ENCODE assay signal across 8 cellular contexts in genomic region chr14:68386446-68386845, GRCh38.
"Had no signal": no experiment of that assay in that cellular context is flagged by ENCODE, and none has a peak within 500 bp of the region (broad histone marks: within the 10 kb centered on the region; RNA-seq: fewer than 3 reads in every experiment).

No MANE protein-coding gene starts in this region.

- H3K4me3 ChIP-seq: SK-N-MC had no signal

- H3K27me3 Mint-ChIP-seq: activated naive CD4-positive, alpha-beta T cell treated with anti-CD3 and anti-CD28 coated beads, Interleukin-2, amount 10 ng/mL, durations not matched to agents 7 days and 5 days had no signal

- H3K4me3 Mint-ChIP-seq: activated naive CD4-positive, alpha-beta T cell treated with anti-CD3 and anti-CD28 coated beads, Interleukin-2, amount 10 ng/mL, durations not matched to agents 7 days and 5 days; stimulated activated effector memory CD8-positive, alpha-beta T cell treated with anti-CD3 and anti-CD28 coated beads, Interleukin-12 subunit alpha, Interleukin-12 subunit beta, amount 100 ng/mL, for 72 hours had no signal

- H3K27ac ChIP-seq: SK-N-MC had no signal

- H3K27ac Mint-ChIP-seq: activated naive CD4-positive, alpha-beta T cell treated with anti-CD3 and anti-CD28 coated beads, Interleukin-2, amount 10 ng/mL, durations not matched to agents 7 days and 5 days; activated T-helper 2 cell treated with anti-CD3 and anti-CD28 coated beads, Interferon-gamma antibody, Interleukin-2, Interleukin-4, amounts not matched to agents 10 μg/mL and 5 μg/mL and 100 μg/mL, durations not matched to agents 14 hours and 24 hours and 36 hours; stimulated activated effector memory CD8-positive, alpha-beta T cell treated with anti-CD3 and anti-CD28 coated beads, Interleukin-12 subunit alpha, Interleukin-12 subunit beta, amount 100 ng/mL, for 72 hours had no signal

- DNase-seq: activated CD4-positive, alpha-beta T cell treated with anti-CD3 and anti-CD28 coated beads, Interleukin-2, amount 50 U/mL, for 1 hour; activated naive CD4-positive, alpha-beta T cell treated with anti-CD3 and anti-CD28 coated beads, Interleukin-2, amount 10 ng/mL, durations not matched to agents 7 days and 5 days; dermis blood vessel endothelial cell; posterior cingulate gyrus; right cardiac atrium had no signal

- H3K9me3 Mint-ChIP-seq: activated naive CD4-positive, alpha-beta T cell treated with anti-CD3 and anti-CD28 coated beads, Interleukin-2, amount 10 ng/mL, durations not matched to agents 7 days and 5 days; activated T-helper 2 cell treated with anti-CD3 and anti-CD28 coated beads, Interferon-gamma antibody, Interleukin-2, Interleukin-4, amounts not matched to agents 10 μg/mL and 5 μg/mL and 100 μg/mL, durations not matched to agents 14 hours and 24 hours and 36 hours; stimulated activated effector memory CD8-positive, alpha-beta T cell treated with anti-CD3 and anti-CD28 coated beads, Interleukin-12 subunit alpha, Interleukin-12 subunit beta, amount 100 ng/mL, for 72 hours had no signal

- H3K36me3 Mint-ChIP-seq: stimulated activated effector memory CD8-positive, alpha-beta T cell treated with anti-CD3 and anti-CD28 coated beads, Interleukin-12 subunit alpha, Interleukin-12 subunit beta, amount 100 ng/mL, for 72 hours had no signal

- ATAC-seq: right cardiac atrium; stimulated activated effector memory CD8-positive, alpha-beta T cell treated with anti-CD3 and anti-CD28 coated beads, Interleukin-12 subunit alpha, Interleukin-12 subunit beta, amount 100 ng/mL, for 72 hours had no signal

- H3K4me1 Mint-ChIP-seq: activated naive CD4-positive, alpha-beta T cell treated with anti-CD3 and anti-CD28 coated beads, Interleukin-2, amount 10 ng/mL, durations not matched to agents 7 days and 5 days had no signal
